In the genomic region with DNA sequence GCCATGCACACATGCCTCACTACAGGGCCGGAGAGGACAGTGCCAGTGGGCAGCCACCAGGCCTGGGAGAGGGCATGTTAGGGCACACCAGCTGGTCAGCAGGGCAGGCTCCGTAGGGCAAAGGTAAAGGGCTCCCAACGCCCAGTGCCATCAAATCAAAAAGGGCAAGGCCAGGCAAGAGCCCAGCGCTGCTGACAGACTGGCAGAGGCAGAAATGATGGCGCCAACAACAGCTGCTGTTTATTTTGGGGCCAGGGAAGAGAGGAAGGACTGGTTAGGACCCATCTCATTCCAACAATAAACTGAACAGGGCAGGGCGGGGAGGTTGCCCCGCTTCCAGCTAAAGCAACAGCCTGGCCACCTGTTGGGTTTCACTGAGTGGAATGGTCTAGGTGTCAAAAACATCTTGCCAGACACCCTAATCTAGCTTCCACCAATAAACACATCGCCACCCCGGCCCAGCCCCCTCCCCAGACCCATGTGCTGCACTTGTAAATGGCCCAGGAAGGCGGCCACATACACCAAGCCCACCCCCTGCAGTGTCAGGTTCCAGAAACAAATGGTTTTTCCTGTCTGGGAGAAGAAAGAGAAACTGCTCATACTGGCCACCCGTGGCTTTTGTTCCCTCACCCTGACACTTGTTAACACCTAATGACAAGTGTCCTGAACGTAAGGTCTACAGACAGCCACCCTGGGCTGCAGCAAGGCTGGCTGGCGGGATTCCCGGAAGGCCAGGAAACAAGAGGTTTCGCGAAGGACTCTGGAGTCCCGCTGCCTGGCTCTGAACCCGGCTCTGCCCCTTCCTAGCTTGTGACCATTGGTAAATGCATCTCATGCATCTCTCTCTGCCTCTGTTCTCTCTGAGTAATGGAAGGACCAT, we compare ENCODE assay signal across 1 cellular context.
TF ChIP-seq lines count a peak whose summit lies in the region.

No MANE protein-coding gene starts in this region.

TF ChIP-seq in HepG2, 621 proteins besides CTCF, POLR2A, EP300 and RAD21 (continues in another document):
- TF ChIP-seq, protein P1, sequence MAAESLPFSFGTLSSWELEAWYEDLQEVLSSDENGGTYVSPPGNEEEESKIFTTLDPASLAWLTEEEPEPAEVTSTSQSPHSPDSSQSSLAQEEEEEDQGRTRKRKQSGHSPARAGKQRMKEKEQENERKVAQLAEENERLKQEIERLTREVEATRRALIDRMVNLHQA (CRISPR knock-in tag; IDR thresholded peaks at IDR 0.05), result no peak
- TF ChIP-seq ZNF687 (CRISPR knock-in tag; IDR thresholded peaks at IDR 0.05), result 0 out of 2 replicates have a peak, but pooled peaks have one; percentile 13
- TF ChIP-seq ZNF652 (CRISPR knock-in tag; IDR thresholded peaks at IDR 0.05; ENCODE audit: borderline replicate concordance, low read depth), result no peak
- peak; percentile 85 for TF ChIP-seq HNRNPL (IDR thresholded peaks at IDR 0.05; ENCODE audit: low read depth, low read length)
- no peak for TF ChIP-seq DNMT1 (CRISPR knock-in tag; IDR thresholded peaks at IDR 0.05)
- no peak for TF ChIP-seq KIAA2018 (CRISPR knock-in tag; IDR thresholded peaks at IDR 0.05; ENCODE audit: borderline replicate concordance)
- TF ChIP-seq, protein P2, sequence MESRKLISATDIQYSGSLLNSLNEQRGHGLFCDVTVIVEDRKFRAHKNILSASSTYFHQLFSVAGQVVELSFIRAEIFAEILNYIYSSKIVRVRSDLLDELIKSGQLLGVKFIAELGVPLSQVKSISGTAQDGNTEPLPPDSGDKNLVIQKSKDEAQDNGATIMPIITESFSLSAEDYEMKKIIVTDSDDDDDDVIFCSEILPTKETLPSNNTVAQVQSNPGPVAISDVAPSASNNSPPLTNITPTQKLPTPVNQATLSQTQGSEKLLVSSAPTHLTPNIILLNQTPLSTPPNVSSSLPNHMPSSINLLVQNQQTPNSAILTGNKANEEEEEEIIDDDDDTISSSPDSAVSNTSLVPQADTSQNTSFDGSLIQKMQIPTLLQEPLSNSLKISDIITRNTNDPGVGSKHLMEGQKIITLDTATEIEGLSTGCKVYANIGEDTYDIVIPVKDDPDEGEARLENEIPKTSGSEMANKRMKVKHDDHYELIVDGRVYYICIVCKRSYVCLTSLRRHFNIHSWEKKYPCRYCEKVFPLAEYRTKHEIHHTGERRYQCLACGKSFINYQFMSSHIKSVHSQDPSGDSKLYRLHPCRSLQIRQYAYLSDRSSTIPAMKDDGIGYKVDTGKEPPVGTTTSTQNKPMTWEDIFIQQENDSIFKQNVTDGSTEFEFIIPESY (CRISPR knock-in tag; IDR thresholded peaks at IDR 0.05), result peak; percentile 77
- no peak for TF ChIP-seq SRF (IDR thresholded peaks at IDR 0.05; ENCODE audit: low read depth, low read length)
- TF ChIP-seq POLR2AphosphoS2 (IDR thresholded peaks at IDR 0.05; ENCODE audit: low read depth, low read length), result no peak
- TF ChIP-seq GATA4 (IDR thresholded peaks at IDR 0.05; ENCODE audit: borderline replicate concordance, low read depth), result no peak
- no peak for TF ChIP-seq ZNF781 (CRISPR knock-in tag; IDR thresholded peaks at IDR 0.05; ENCODE audit: borderline replicate concordance, not compliant biosample characterization)
- no peak for TF ChIP-seq ZNF713 (CRISPR knock-in tag; IDR thresholded peaks at IDR 0.05)
- no peak for TF ChIP-seq ZNF574 (CRISPR knock-in tag; IDR thresholded peaks at IDR 0.05)
- TF ChIP-seq SOX13 (IDR thresholded peaks at IDR 0.05), result no peak
- TF ChIP-seq SOX13 (CRISPR knock-in tag; conservative IDR thresholded peaks at IDR 0.05 in 1 of 2, IDR thresholded peaks at IDR 0.05 in 1 of 2), result no peak
- TF ChIP-seq AHR (CRISPR knock-in tag; IDR thresholded peaks at IDR 0.05), result no peak
- no peak for TF ChIP-seq PITX1 (CRISPR knock-in tag; IDR thresholded peaks at IDR 0.05)
- 0 out of 2 replicates have a peak, but pooled peaks have one; percentile 34 for TF ChIP-seq ZBTB38 (CRISPR knock-in tag; IDR thresholded peaks at IDR 0.05)
